ENCODE assay signal across 14 cellular contexts in genomic region chr10:95405655-95406054, GRCh38.
"Had no signal": no experiment of that assay in that cellular context is flagged by ENCODE, and none has a peak within 500 bp of the region (broad histone marks: within the 10 kb centered on the region; RNA-seq: fewer than 3 reads in every experiment).

No MANE protein-coding gene starts in this region.

- H3K9me3 Mint-ChIP-seq: activated CD4-positive, alpha-beta T cell treated with anti-CD3 and anti-CD28 coated beads, Interleukin-2, amount 10 ng/mL, durations not matched to agents 7 days and 5 days; activated naive CD4-positive, alpha-beta T cell treated with anti-CD3 and anti-CD28 coated beads, Interleukin-2, amount 10 ng/mL, durations not matched to agents 7 days and 5 days; activated T-helper 2 cell treated with anti-CD3 and anti-CD28 coated beads, Interferon-gamma antibody, Interleukin-2, Interleukin-4, amounts not matched to agents 10 μg/mL and 5 μg/mL and 100 μg/mL, durations not matched to agents 14 hours and 24 hours and 36 hours; naive thymus-derived CD4-positive, alpha-beta T cell; stimulated activated effector memory CD8-positive, alpha-beta T cell treated with anti-CD3 and anti-CD28 coated beads, Interleukin-12 subunit alpha, Interleukin-12 subunit beta, amount 100 ng/mL, for 72 hours had no signal

- H3K4me3 Mint-ChIP-seq: activated CD4-positive, alpha-beta T cell treated with anti-CD3 and anti-CD28 coated beads, Interleukin-2, amount 10 ng/mL, durations not matched to agents 7 days and 5 days; activated naive CD4-positive, alpha-beta T cell treated with anti-CD3 and anti-CD28 coated beads, Interleukin-2, amount 10 ng/mL, durations not matched to agents 7 days and 5 days; naive thymus-derived CD4-positive, alpha-beta T cell; stimulated activated effector memory CD8-positive, alpha-beta T cell treated with anti-CD3 and anti-CD28 coated beads, Interleukin-12 subunit alpha, Interleukin-12 subunit beta, amount 100 ng/mL, for 72 hours; T-helper 17 cell had no signal

- H3K4me1 ChIP-seq: parathyroid adenoma had no signal

- H3K27me3 ChIP-seq: brain microvascular endothelial cell had no signal

- ATAC-seq: naive thymus-derived CD4-positive, alpha-beta T cell; stimulated activated effector memory CD8-positive, alpha-beta T cell treated with anti-CD3 and anti-CD28 coated beads, Interleukin-12 subunit alpha, Interleukin-12 subunit beta, amount 100 ng/mL, for 72 hours; T-helper 17 cell had no signal

- FAIRE-seq: endothelial cell of umbilical vein, TTC549 had no signal

- H3K27ac Mint-ChIP-seq: activated CD4-positive, alpha-beta T cell treated with anti-CD3 and anti-CD28 coated beads, Interleukin-2, amount 10 ng/mL, durations not matched to agents 7 days and 5 days; activated naive CD4-positive, alpha-beta T cell treated with anti-CD3 and anti-CD28 coated beads, Interleukin-2, amount 10 ng/mL, durations not matched to agents 7 days and 5 days; activated T-helper 2 cell treated with anti-CD3 and anti-CD28 coated beads, Interferon-gamma antibody, Interleukin-2, Interleukin-4, amounts not matched to agents 10 μg/mL and 5 μg/mL and 100 μg/mL, durations not matched to agents 14 hours and 24 hours and 36 hours; naive thymus-derived CD4-positive, alpha-beta T cell; stimulated activated effector memory CD8-positive, alpha-beta T cell treated with anti-CD3 and anti-CD28 coated beads, Interleukin-12 subunit alpha, Interleukin-12 subunit beta, amount 100 ng/mL, for 72 hours; T-helper 17 cell had no signal

- H3K4me3 ChIP-seq: lung had no signal

- H3K4me1 Mint-ChIP-seq: activated CD4-positive, alpha-beta T cell treated with anti-CD3 and anti-CD28 coated beads, Interleukin-2, amount 10 ng/mL, durations not matched to agents 7 days and 5 days; activated naive CD4-positive, alpha-beta T cell treated with anti-CD3 and anti-CD28 coated beads, Interleukin-2, amount 10 ng/mL, durations not matched to agents 7 days and 5 days; stimulated activated effector memory CD8-positive, alpha-beta T cell treated with anti-CD3 and anti-CD28 coated beads, Interleukin-12 subunit alpha, Interleukin-12 subunit beta, amount 100 ng/mL, for 72 hours; T-helper 17 cell had no signal

- H3K9ac ChIP-seq: parathyroid adenoma had no signal

- H3K36me3 ChIP-seq: brain microvascular endothelial cell had no signal

- H3K27me3 Mint-ChIP-seq: activated CD4-positive, alpha-beta T cell treated with anti-CD3 and anti-CD28 coated beads, Interleukin-2, amount 10 ng/mL, durations not matched to agents 7 days and 5 days had no signal

- DNase-seq: activated CD4-positive, alpha-beta T cell treated with anti-CD3 and anti-CD28 coated beads, Interleukin-2, amount 10 ng/mL, durations not matched to agents 7 days and 5 days; activated CD4-positive, CD25-positive, alpha-beta regulatory T cell; activated naive CD4-positive, alpha-beta T cell treated with anti-CD3 and anti-CD28 coated beads, Interleukin-2, amount 10 ng/mL, durations not matched to agents 7 days and 5 days; brain microvascular endothelial cell; hypothalamus; naive thymus-derived CD4-positive, alpha-beta T cell; substantia nigra; T-helper 17 cell had no signal

- H3K27ac ChIP-seq: brain microvascular endothelial cell, parathyroid adenoma had no signal

- H3K36me3 Mint-ChIP-seq: activated naive CD4-positive, alpha-beta T cell treated with anti-CD3 and anti-CD28 coated beads, Interleukin-2, amount 10 ng/mL, durations not matched to agents 7 days and 5 days; stimulated activated effector memory CD8-positive, alpha-beta T cell treated with anti-CD3 and anti-CD28 coated beads, Interleukin-12 subunit alpha, Interleukin-12 subunit beta, amount 100 ng/mL, for 72 hours had no signal
